18 cellular contexts compared by ENCODE assay signal in the genomic region with DNA sequence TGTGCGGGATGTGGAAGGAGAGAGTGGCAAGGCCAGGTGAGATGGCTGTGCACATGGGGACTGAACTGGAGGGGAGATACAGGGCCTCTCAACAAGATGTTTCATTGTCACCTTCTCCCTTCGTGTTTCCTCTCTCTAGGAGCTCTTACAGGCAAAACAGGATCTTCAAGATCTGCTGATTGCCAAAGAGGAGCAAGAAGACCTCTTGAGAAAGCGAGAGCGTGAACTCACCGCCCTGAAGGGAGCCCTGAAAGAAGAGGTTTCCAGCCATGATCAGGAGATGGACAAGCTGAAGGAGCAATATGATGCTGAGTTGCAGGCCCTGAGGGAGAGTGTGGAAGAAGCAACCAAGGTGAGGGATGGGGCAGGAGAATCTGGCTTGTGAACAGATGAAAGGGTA.
DNase-seq lines count a peak whose midpoint lies in the region; ATAC-seq, FAIRE-seq and TF ChIP-seq lines count a peak whose summit lies in the region.
"Had no signal": no experiment of that assay in that cellular context is flagged by ENCODE, and none has a peak within 500 bp of the region (broad histone marks: within the 10 kb centered on the region; RNA-seq: fewer than 3 reads in every experiment).

No MANE protein-coding gene starts in this region.

- H3K27me3 ChIP-seq in GM23338 (ENCODE audit: insufficient read depth) (no peaks in the 10 kb centered on the region), bronchial epithelial cell (ENCODE audit: control insufficient read depth, insufficient read depth, low read length) (no peaks in the 10 kb centered on the region), thyroid gland (no peaks in the 10 kb centered on the region)

- no peaks in the 10 kb centered on the region for H3K4me1 Mint-ChIP-seq in GM23338
- no peaks in the 10 kb centered on the region for H3K4me1 Mint-ChIP-seq in progenitor cell of endocrine pancreas (ENCODE audit: low read depth)
- H3K4me1 Mint-ChIP-seq: B cell; CD4-positive, alpha-beta memory T cell had no signal

- FAIRE-seq in bronchial epithelial cell (lab: Jason Lieb, UNC): no peak
- FAIRE-seq: A204.1, D721Med, GM12892, H1, HepG2 had no signal

- no peak for TF ChIP-seq CTCF in GM23338 (conservative IDR thresholded peaks at IDR 0.05; ENCODE audit: low read depth in 2 of 2)
- TF ChIP-seq CTCF in bronchial epithelial cell (IDR thresholded peaks at IDR 0.05; ENCODE audit: insufficient read depth, low read length, severe bottlenecking): no peak
- no peak for TF ChIP-seq CTCF in thyroid gland (IDR thresholded peaks at IDR 0.05)
- TF ChIP-seq CTCF in progenitor cell of endocrine pancreas (IDR thresholded peaks at IDR 0.05; ENCODE audit: unreplicated experiment): no peak

- 0 out of 2 replicates have a peak, but pooled peaks cover 11% of the 10 kb centered on the region for H3F3A ChIP-seq in GM23338 (replicated peaks; ENCODE audit: low read depth)

- no peak overlapping the region for H3K4me3 Mint-ChIP-seq in GM23338
- no peak overlapping the region for H3K4me3 Mint-ChIP-seq in progenitor cell of endocrine pancreas (ENCODE audit: low read depth)
- H3K4me3 Mint-ChIP-seq: B cell; CD4-positive, alpha-beta memory T cell had no signal

- no peak overlapping the region for H3K4me2 ChIP-seq in GM23338

- H3K27ac Mint-ChIP-seq in GM23338 (no peak overlapping the region), progenitor cell of endocrine pancreas (no peak overlapping the region)
- H3K27ac Mint-ChIP-seq: B cell; CD4-positive, alpha-beta memory T cell had no signal

- H3K9me3 ChIP-seq in thyroid gland: no peaks in the 10 kb centered on the region
- H3K9me3 ChIP-seq: HAP-1 had no signal

- peak overlapping the region; percentile 59; the same call in 1 of the 2 replicates for H3K27ac ChIP-seq in GM23338 (ENCODE audit: low read depth)
- H3K27ac ChIP-seq in thyroid gland: peak overlapping the region in 2 of 3 donors; percentile 27 to 30

- H4K20me1 ChIP-seq in GM23338 (replicated peaks; ENCODE audit: insufficient read depth): peaks cover 3% of the 10 kb centered on the region; the same call in 1 of the 2 replicates

- TF ChIP-seq POLR2A in thyroid gland (IDR thresholded peaks at IDR 0.05): no peak

- 52 to 60% methylated on average over 5 of the region's 5 CpGs for WGBS in thyroid gland, 2 donors

- H3K79me2 ChIP-seq in GM23338 (replicated peaks; ENCODE audit: insufficient read depth): no peaks in the 10 kb centered on the region

- DNase-seq in DMS79 (lab: John Stamatoyannopoulos, UW) (peak; percentile 82), GM23338 (ENCODE audit: low spot score) (no peak), bronchial epithelial cell (ENCODE audit: low read depth) (peak; percentile 26), thyroid gland (peak; percentile 51 to 56), progenitor cell of endocrine pancreas (ENCODE audit: low spot score, unreplicated experiment) (no peak), HuH-7 (ENCODE audit: low spot score) (no peak), D341Med (ENCODE audit: low spot score) (no peak)
- DNase-seq: C1 segment of cervical spinal cord; CD4-positive, alpha-beta memory T cell; EL; GDM1 had no signal

- H3K9me2 ChIP-seq in GM23338 (ENCODE audit: insufficient read depth): no peaks in the 10 kb centered on the region

- H3K36me3 Mint-ChIP-seq in GM23338 (ENCODE audit: low read depth) (peaks cover 20% of the 10 kb centered on the region; the same call in 2 of the 3 replicates), progenitor cell of endocrine pancreas (ENCODE audit: insufficient read depth) (peaks cover 11% of the 10 kb centered on the region)
- H3K36me3 Mint-ChIP-seq: CD4-positive, alpha-beta memory T cell had no signal

- H3K4me3 ChIP-seq in GM23338 (no peak overlapping the region), bronchial epithelial cell (ENCODE audit: low read depth, low read length) (no peak overlapping the region), thyroid gland (replicated peaks in 1 of 3) (no peak overlapping the region)
- H3K4me3 ChIP-seq: HAP-1 had no signal

- intact Hi-C loops in thyroid gland (cut with DNase I): no loop called here

- H3K27me3 Mint-ChIP-seq in GM23338 (ENCODE audit: insufficient read depth, low read depth, poor library complexity) (no peaks in the 10 kb centered on the region), progenitor cell of endocrine pancreas (no peaks in the 10 kb centered on the region)

- no peaks in the 10 kb centered on the region for H3K4me1 ChIP-seq in GM23338 (ENCODE audit: insufficient read depth)
- H3K4me1 ChIP-seq in thyroid gland: peaks cover 11 to 26% of the 10 kb centered on the region in 2 donors
- H3K4me1 ChIP-seq: HAP-1 had no signal

- H3K36me3 ChIP-seq in GM23338 (ENCODE audit: insufficient read depth) (peaks cover 30% of the 10 kb centered on the region), bronchial epithelial cell (ENCODE audit: control insufficient read depth, insufficient read depth, low read length) (no peaks in the 10 kb centered on the region), thyroid gland (no peaks in the 10 kb centered on the region)
- H3K36me3 ChIP-seq: HAP-1 had no signal

- H2AFZ ChIP-seq in GM23338: no peak overlapping the region

- no peak for ATAC-seq in GM23338
- ATAC-seq: HepG2 had no signal

- no peaks in the 10 kb centered on the region for H3K9me3 Mint-ChIP-seq in GM23338
- no peaks in the 10 kb centered on the region for H3K9me3 Mint-ChIP-seq in progenitor cell of endocrine pancreas (ENCODE audit: low read depth)
- H3K9me3 Mint-ChIP-seq: CD4-positive, alpha-beta memory T cell had no signal

TF ChIP-seq in GM23338, 12 proteins besides CTCF, POLR2A, EP300 and RAD21 (continues in another document):
- no peak for TF ChIP-seq ZNF331 (CRISPR knock-in tag; IDR thresholded peaks at IDR 0.05; ENCODE audit: low read depth)
- TF ChIP-seq STAT1 (IDR thresholded peaks at IDR 0.05; ENCODE audit: unreplicated experiment): no peak
- TF ChIP-seq CREB1 (CRISPR knock-in tag; IDR thresholded peaks at IDR 0.05; ENCODE audit: low read depth): no peak
- TF ChIP-seq, protein P1, sequence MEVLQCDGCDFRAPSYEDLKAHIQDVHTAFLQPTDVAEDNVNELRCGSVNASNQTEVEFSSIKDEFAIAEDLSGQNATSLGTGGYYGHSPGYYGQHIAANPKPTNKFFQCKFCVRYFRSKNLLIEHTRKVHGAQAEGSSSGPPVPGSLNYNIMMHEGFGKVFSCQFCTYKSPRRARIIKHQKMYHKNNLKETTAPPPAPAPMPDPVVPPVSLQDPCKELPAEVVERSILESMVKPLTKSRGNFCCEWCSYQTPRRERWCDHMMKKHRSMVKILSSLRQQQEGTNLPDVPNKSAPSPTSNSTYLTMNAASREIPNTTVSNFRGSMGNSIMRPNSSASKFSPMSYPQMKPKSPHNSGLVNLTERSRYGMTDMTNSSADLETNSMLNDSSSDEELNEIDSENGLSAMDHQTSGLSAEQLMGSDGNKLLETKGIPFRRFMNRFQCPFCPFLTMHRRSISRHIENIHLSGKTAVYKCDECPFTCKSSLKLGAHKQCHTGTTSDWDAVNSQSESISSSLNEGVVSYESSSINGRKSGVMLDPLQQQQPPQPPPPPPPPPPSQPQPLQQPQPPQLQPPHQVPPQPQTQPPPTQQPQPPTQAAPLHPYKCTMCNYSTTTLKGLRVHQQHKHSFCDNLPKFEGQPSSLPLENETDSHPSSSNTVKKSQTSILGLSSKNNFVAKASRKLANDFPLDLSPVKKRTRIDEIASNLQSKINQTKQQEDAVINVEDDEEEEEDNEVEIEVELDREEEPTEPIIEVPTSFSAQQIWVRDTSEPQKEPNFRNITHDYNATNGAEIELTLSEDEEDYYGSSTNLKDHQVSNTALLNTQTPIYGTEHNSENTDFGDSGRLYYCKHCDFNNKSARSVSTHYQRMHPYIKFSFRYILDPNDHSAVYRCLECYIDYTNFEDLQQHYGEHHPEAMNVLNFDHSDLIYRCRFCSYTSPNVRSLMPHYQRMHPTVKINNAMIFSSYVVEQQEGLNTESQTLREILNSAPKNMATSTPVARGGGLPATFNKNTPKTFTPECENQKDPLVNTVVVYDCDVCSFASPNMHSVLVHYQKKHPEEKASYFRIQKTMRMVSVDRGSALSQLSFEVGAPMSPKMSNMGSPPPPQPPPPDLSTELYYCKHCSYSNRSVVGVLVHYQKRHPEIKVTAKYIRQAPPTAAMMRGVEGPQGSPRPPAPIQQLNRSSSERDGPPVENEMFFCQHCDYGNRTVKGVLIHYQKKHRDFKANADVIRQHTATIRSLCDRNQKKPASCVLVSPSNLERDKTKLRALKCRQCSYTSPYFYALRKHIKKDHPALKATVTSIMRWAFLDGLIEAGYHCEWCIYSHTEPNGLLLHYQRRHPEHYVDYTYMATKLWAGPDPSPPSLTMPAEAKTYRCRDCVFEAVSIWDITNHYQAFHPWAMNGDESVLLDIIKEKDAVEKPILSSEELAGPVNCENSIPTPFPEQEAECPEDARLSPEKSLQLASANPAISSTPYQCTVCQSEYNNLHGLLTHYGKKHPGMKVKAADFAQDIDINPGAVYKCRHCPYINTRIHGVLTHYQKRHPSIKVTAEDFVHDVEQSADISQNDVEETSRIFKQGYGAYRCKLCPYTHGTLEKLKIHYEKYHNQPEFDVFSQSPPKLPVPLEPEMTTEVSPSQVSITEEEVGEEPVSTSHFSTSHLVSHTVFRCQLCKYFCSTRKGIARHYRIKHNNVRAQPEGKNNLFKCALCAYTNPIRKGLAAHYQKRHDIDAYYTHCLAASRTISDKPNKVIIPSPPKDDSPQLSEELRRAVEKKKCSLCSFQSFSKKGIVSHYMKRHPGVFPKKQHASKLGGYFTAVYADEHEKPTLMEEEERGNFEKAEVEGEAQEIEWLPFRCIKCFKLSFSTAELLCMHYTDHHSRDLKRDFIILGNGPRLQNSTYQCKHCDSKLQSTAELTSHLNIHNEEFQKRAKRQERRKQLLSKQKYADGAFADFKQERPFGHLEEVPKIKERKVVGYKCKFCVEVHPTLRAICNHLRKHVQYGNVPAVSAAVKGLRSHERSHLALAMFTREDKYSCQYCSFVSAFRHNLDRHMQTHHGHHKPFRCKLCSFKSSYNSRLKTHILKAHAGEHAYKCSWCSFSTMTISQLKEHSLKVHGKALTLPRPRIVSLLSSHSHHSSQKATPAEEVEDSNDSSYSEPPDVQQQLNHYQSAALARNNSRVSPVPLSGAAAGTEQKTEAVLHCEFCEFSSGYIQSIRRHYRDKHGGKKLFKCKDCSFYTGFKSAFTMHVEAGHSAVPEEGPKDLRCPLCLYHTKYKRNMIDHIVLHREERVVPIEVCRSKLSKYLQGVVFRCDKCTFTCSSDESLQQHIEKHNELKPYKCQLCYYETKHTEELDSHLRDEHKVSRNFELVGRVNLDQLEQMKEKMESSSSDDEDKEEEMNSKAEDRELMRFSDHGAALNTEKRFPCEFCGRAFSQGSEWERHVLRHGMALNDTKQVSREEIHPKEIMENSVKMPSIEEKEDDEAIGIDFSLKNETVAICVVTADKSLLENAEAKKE (CRISPR knock-in tag; IDR thresholded peaks at IDR 0.05): no peak

Comparison
In these comparisons a context has a peak if more than half of its experiments do, and no peak if none do; other contexts are left out.
1. DNase-seq: peak in DMS79 (single experiment), bronchial epithelial cell (single experiment) and thyroid gland (2 of 2); none in GM23338 (single experiment), progenitor cell of endocrine pancreas (single experiment), HuH-7 (single experiment) and D341Med (single experiment).